4 cellular contexts compared by ENCODE assay signal in genomic region chr11:13258061-13258460, GRCh38. TPM values are rescaled to one million over a fixed set of nuclear protein-coding genes. Genes with fewer than 3 reads are reported as not detected.
DNase-seq lines count a peak whose midpoint lies in the region; ATAC-seq, FAIRE-seq and TF ChIP-seq lines count a peak whose summit lies in the region.
"Not testable (repeated sequence)": the region's sequence is repeated elsewhere in the genome, so short reads cannot be mapped to it uniquely, and the experiment has no call there.

No MANE protein-coding gene starts in this region.

- not testable (repeated sequence) for H3K9me2 ChIP-seq in GM23338 (ENCODE audit: insufficient read depth)

- DNase-seq in GM23338 (ENCODE audit: low spot score); keratinocyte (ENCODE audit: low read depth, low spot score): not testable (repeated sequence)
- peak; percentile 9 for DNase-seq in activated CD8-positive, alpha-beta T cell treated with anti-CD3 and anti-CD28 coated beads, Interleukin-2, amount 10 ng/mL, durations not matched to agents 7 days and 5 days
- DNase-seq in epithelial cell of esophagus (ENCODE audit: low read depth): peak; percentile 35

- H4K20me1 ChIP-seq in GM23338 (replicated peaks; ENCODE audit: insufficient read depth); keratinocyte (ENCODE audit: control insufficient read depth, extremely low read depth, insufficient read depth, low read length): not testable (repeated sequence)

- H3K4me1 Mint-ChIP-seq in GM23338: peaks cover 29% of the 10 kb centered on the region
- H3K4me1 Mint-ChIP-seq in activated CD8-positive, alpha-beta T cell treated with anti-CD3 and anti-CD28 coated beads, Interleukin-2, amount 10 ng/mL, durations not matched to agents 7 days and 5 days (ENCODE audit: low read depth): peaks cover 10% of the 10 kb centered on the region

- H3K4me1 ChIP-seq in GM23338 (ENCODE audit: insufficient read depth) (peaks cover 33% of the 10 kb centered on the region), keratinocyte (ENCODE audit: control insufficient read depth, extremely low read depth, insufficient read depth, low read length) (peaks cover 82% of the 10 kb centered on the region)

- not testable (repeated sequence) for H3K4me3 ChIP-seq in GM23338; epithelial cell of esophagus (ENCODE audit: low read length); keratinocyte (ENCODE audit: control insufficient read depth in 2 of 3, extremely low read depth in 1 of 3, insufficient read depth in 2 of 3, low read depth in 1 of 3, low read length in 3 of 3)

- H3K4me2 ChIP-seq in GM23338: not testable (repeated sequence)
- H3K4me2 ChIP-seq in keratinocyte (ENCODE audit: control insufficient read depth, extremely low read depth, insufficient read depth, low read depth, low read length): peak overlapping the region; percentile 1

- H3K9me1 ChIP-seq in keratinocyte (ENCODE audit: control insufficient read depth, extremely low read depth, insufficient read depth, low read length): not testable (repeated sequence)

- not testable (repeated sequence) for H3K27me3 Mint-ChIP-seq in GM23338 (ENCODE audit: insufficient read depth, low read depth, poor library complexity)
- H3K27me3 Mint-ChIP-seq in activated CD8-positive, alpha-beta T cell treated with anti-CD3 and anti-CD28 coated beads, Interleukin-2, amount 10 ng/mL, durations not matched to agents 7 days and 5 days (ENCODE audit: low read depth): peaks cover 24% of the 10 kb centered on the region

- POLR2A ChIA-PET in activated CD8-positive, alpha-beta T cell treated with anti-CD3 and anti-CD28 coated beads, Interleukin-2, amount 10 ng/mL, durations not matched to agents 7 days and 5 days (lab: Charles Lee): interaction anchor here (0.6 kb wide), 1 partner anchor 80 kb away, joined by 3 read pairs; no protein-coding TSS in a partner anchor

- dilution Hi-C loops in keratinocyte (cut with MboI; ENCODE audit: extremely low pct_ligation_motif_present, low sequenced_read_pairs): not testable (repeated sequence)

- H3K9ac ChIP-seq in keratinocyte (ENCODE audit: control insufficient read depth, extremely low read depth, insufficient read depth, low read length): not testable (repeated sequence)

- not testable (repeated sequence) for H3K36me3 Mint-ChIP-seq in GM23338 (ENCODE audit: low read depth); activated CD8-positive, alpha-beta T cell treated with anti-CD3 and anti-CD28 coated beads, Interleukin-2, amount 10 ng/mL, durations not matched to agents 7 days and 5 days (ENCODE audit: low read depth)

- not testable (repeated sequence) for H3K27me3 ChIP-seq in GM23338 (ENCODE audit: insufficient read depth); keratinocyte (ENCODE audit: control insufficient read depth, extremely low read depth, insufficient read depth, low read length)

- not testable (repeated sequence) for H3K27ac ChIP-seq in GM23338 (ENCODE audit: low read depth)
- H3K27ac ChIP-seq in keratinocyte (ENCODE audit: control insufficient read depth, insufficient read depth, low read length): peak overlapping the region; percentile 54

- H3K27ac Mint-ChIP-seq in GM23338; activated CD8-positive, alpha-beta T cell treated with anti-CD3 and anti-CD28 coated beads, Interleukin-2, amount 10 ng/mL, durations not matched to agents 7 days and 5 days: not testable (repeated sequence)

- H3K9me3 ChIP-seq in keratinocyte (ENCODE audit: control insufficient read depth, low read depth, low read length): not testable (repeated sequence)

- not testable (repeated sequence) for H3F3A ChIP-seq in GM23338 (replicated peaks; ENCODE audit: low read depth)

- not testable (repeated sequence) for H3K4me3 Mint-ChIP-seq in GM23338; activated CD8-positive, alpha-beta T cell treated with anti-CD3 and anti-CD28 coated beads, Interleukin-2, amount 10 ng/mL, durations not matched to agents 7 days and 5 days

- not testable (repeated sequence) for FAIRE-seq in keratinocyte (lab: Jason Lieb, UNC)

- H2AFZ ChIP-seq in GM23338: 0 out of 2 replicates have a peak overlapping the region, but pooled peaks have one; percentile 80
- peak overlapping the region; percentile 61 for H2AFZ ChIP-seq in keratinocyte (ENCODE audit: control insufficient read depth, low read length)

- ATAC-seq in GM23338; activated CD8-positive, alpha-beta T cell treated with anti-CD3 and anti-CD28 coated beads, Interleukin-2, amount 10 ng/mL, durations not matched to agents 7 days and 5 days: not testable (repeated sequence)

- not testable (repeated sequence) for TF ChIP-seq CTCF in GM23338 (conservative IDR thresholded peaks at IDR 0.05; ENCODE audit: low read depth in 2 of 2); epithelial cell of esophagus (IDR thresholded peaks at IDR 0.05; ENCODE audit: insufficient read depth, low read depth, low read length, missing control alignments); keratinocyte (optimal IDR thresholded peaks at IDR 0.05 in 1 of 3, IDR thresholded peaks at IDR 0.05 in 1 of 3, conservative IDR thresholded peaks at IDR 0.05 in 1 of 3; ENCODE audit: extremely low read depth in 1 of 3, insufficient read depth in 2 of 3, low read length in 3 of 3)

- CTCF ChIA-PET in activated CD8-positive, alpha-beta T cell treated with anti-CD3 and anti-CD28 coated beads, Interleukin-2, amount 10 ng/mL, durations not matched to agents 7 days and 5 days (lab: Charles Lee): interaction anchor here (1.0 to 3.9 kb wide), 4 partner anchors 10 to 78 kb away, joined by 3 to 27 read pairs (median 4); no protein-coding TSS in a partner anchor

- H3K79me2 ChIP-seq in GM23338 (replicated peaks; ENCODE audit: insufficient read depth); keratinocyte (ENCODE audit: control insufficient read depth, insufficient read depth, low read length): not testable (repeated sequence)

- not testable (repeated sequence) for H3K36me3 ChIP-seq in GM23338 (ENCODE audit: insufficient read depth); keratinocyte (ENCODE audit: control insufficient read depth in 2 of 2, extremely low read depth in 1 of 2, insufficient read depth in 2 of 2, low read length in 2 of 2)

- H3K9me3 Mint-ChIP-seq in GM23338; activated CD8-positive, alpha-beta T cell treated with anti-CD3 and anti-CD28 coated beads, Interleukin-2, amount 10 ng/mL, durations not matched to agents 7 days and 5 days (ENCODE audit: insufficient read depth): not testable (repeated sequence)

RNA-seq across cellular contexts. Expression of gene BMAL1, which starts 19.5 kb away (rescaled TPM):
- total RNA-seq in GM23338 (2014; rRNA removed; shearing (Covaris generic)): 7.2 and 7.8 TPM in 2 replicates
- polyA plus RNA-seq in GM23338 (2016; fragmentation: Nextera tagmentation; extraction: Ambion mirVana) (5.1 and 5.9 TPM in 2 replicates), keratinocyte (18.9 to 27.5 TPM (median 22.6 TPM) in 3 replicates)
- 10 to 100 TPM; 41.1 to 53.5 TPM for total RNA-seq in activated CD8-positive, alpha-beta T cell treated with anti-CD3 and anti-CD28 coated beads, Interleukin-2, amount 10 ng/mL, durations not matched to agents 7 days and 5 days
- polyA plus RNA-seq in keratinocyte (2011; ENCODE audit: low read depth): 31.7 TPM
- polyA plus RNA-seq in keratinocyte (2011; cell fraction: cytosol; rRNA removed): 14.7 and 32.0 TPM in 2 replicates
- polyA plus RNA-seq in keratinocyte (2011; cell fraction: nucleus; rRNA removed): 25.5 and 36.9 TPM in 2 replicates
- polyA plus RNA-seq in keratinocyte (2012; ENCODE audit: low replicate concordance): 13.8 and 19.4 TPM in 2 replicates
- 20.0 to 40.1 TPM (median 27.1 TPM) in 3 replicates for polyA minus RNA-seq in keratinocyte
- 17.5 TPM for polyA minus RNA-seq in keratinocyte (2011; cell fraction: cytosol; rRNA and poly(A)+ RNA removed)
- 26.6 and 44.0 TPM in 2 replicates for polyA minus RNA-seq in keratinocyte (2011; cell fraction: nucleus; rRNA and poly(A)+ RNA removed)
